9 cellular contexts compared by ENCODE assay signal in genomic region chr12:79782197-79782890, GRCh38.
A peak's percentile ranks its signal among the peaks of the same experiment; 100 is the strongest.
DNase-seq lines count a peak whose midpoint lies in the region; ATAC-seq and TF ChIP-seq lines count a peak whose summit lies in the region.
"Had no signal": no experiment of that assay in that cellular context is flagged by ENCODE, and none has a peak within 500 bp of the region (broad histone marks: within the 10 kb centered on the region; RNA-seq: fewer than 3 reads in every experiment).

No MANE protein-coding gene starts in this region.

- no peak overlapping the region for H3K4me3 Mint-ChIP-seq in activated T-cell treated with anti-CD3 and anti-CD28 coated beads, Interleukin-2, amount 50 U/mL, for 72 hours
- H3K4me3 Mint-ChIP-seq: activated CD4-positive, alpha-beta T cell treated with anti-CD3 and anti-CD28 coated beads, Interleukin-2, amount 10 ng/mL, durations not matched to agents 7 days and 5 days had no signal

- H3K27ac Mint-ChIP-seq in activated T-cell treated with anti-CD3 and anti-CD28 coated beads, Interleukin-2, amount 50 U/mL, for 72 hours, result peak overlapping the region; percentile 12
- H3K27ac Mint-ChIP-seq: activated CD4-positive, alpha-beta T cell treated with anti-CD3 and anti-CD28 coated beads, Interleukin-2, amount 10 ng/mL, durations not matched to agents 7 days and 5 days had no signal

- H3K4me3 ChIP-seq in adrenal gland (no peak overlapping the region), right atrium auricular region (no peak overlapping the region), tibial artery (no peak overlapping the region)

- H3K27me3 Mint-ChIP-seq in activated T-cell treated with anti-CD3 and anti-CD28 coated beads, Interleukin-2, amount 50 U/mL, for 72 hours (ENCODE audit: low read depth), result no peaks in the 10 kb centered on the region
- H3K27me3 Mint-ChIP-seq: activated CD4-positive, alpha-beta T cell treated with anti-CD3 and anti-CD28 coated beads, Interleukin-2, amount 10 ng/mL, durations not matched to agents 7 days and 5 days had no signal

- H3K36me3 ChIP-seq in adrenal gland (replicated peaks in 1 of 2) (peaks cover 0 to 26% of the 10 kb centered on the region in 2 donors), right atrium auricular region (peaks cover 28% of the 10 kb centered on the region), tibial artery (peaks cover 37 to 49% (median 37%) of the 10 kb centered on the region in 3 donors)

- peak overlapping the region; percentile 42 to 72 (median 51) for H3K27ac ChIP-seq in adrenal gland
- peak overlapping the region; percentile 26 to 40 for H3K27ac ChIP-seq in right atrium auricular region
- peak overlapping the region; percentile 31 to 44 for H3K27ac ChIP-seq in tibial artery

- H3K27me3 ChIP-seq in adrenal gland, result no peaks in the 10 kb centered on the region
- no peaks in the 10 kb centered on the region for H3K27me3 ChIP-seq in right atrium auricular region
- H3K27me3 ChIP-seq in tibial artery, result no peaks in the 10 kb centered on the region

- H3K4me1 ChIP-seq in adrenal gland (replicated peaks in 1 of 2), result peaks cover 8 to 12% of the 10 kb centered on the region in 2 donors
- H3K4me1 ChIP-seq in right atrium auricular region, result peaks cover 0 to 11% of the 10 kb centered on the region in 2 donors
- peaks cover 0 to 24% (median 7%) of the 10 kb centered on the region in 4 donors for H3K4me1 ChIP-seq in tibial artery

- no peak for DNase-seq in activated T-cell treated with anti-CD3 and anti-CD28 coated beads, Interleukin-2, amount 50 U/mL, for 72 hours
- DNase-seq in activated T-cell treated with anti-CD3 and anti-CD28 coated beads, Interleukin-2, amount 50 U/mL, for 1 hour, result no peak
- DNase-seq in adrenal gland (peak in 3 of 7 donors; percentile 21 to 46 (median 23)), right atrium auricular region (ENCODE audit: low spot score) (no peak), tibial artery (no peak), NCI-H146 treated with DMSO at 0.1 percent for 48 hours (lab: John Stamatoyannopoulos, UW; ENCODE audit: unreplicated experiment) (no peak), NCI-H146 (lab: John Stamatoyannopoulos, UW) (no peak), SHP77 (lab: John Stamatoyannopoulos, UW) (no peak)
- DNase-seq: activated CD4-positive, alpha-beta T cell treated with anti-CD3 and anti-CD28 coated beads, Interleukin-2, amount 10 ng/mL, durations not matched to agents 7 days and 5 days had no signal

- TF ChIP-seq CTCF in adrenal gland (IDR thresholded peaks at IDR 0.05) (no peak), right atrium auricular region (IDR thresholded peaks at IDR 0.05) (no peak), tibial artery (IDR thresholded peaks at IDR 0.05) (no peak)

- intact Hi-C loops in adrenal gland (cut with DNase I), result no loop called here
- intact Hi-C loops in tibial artery (cut with DNase I; ENCODE audit: low total_unique reads), result no loop called here

- H3K4me1 Mint-ChIP-seq in activated T-cell treated with anti-CD3 and anti-CD28 coated beads, Interleukin-2, amount 50 U/mL, for 72 hours (ENCODE audit: low read depth), result no peaks in the 10 kb centered on the region

- H3K36me3 Mint-ChIP-seq in activated T-cell treated with anti-CD3 and anti-CD28 coated beads, Interleukin-2, amount 50 U/mL, for 72 hours (ENCODE audit: insufficient read depth in 2 of 2), result peaks cover 2 to 11% of the 10 kb centered on the region in 2 donors

- ATAC-seq in activated T-cell treated with anti-CD3 and anti-CD28 coated beads, Interleukin-2, amount 50 U/mL, for 72 hours (replicated peaks in 1 of 2), result no peak

- TF ChIP-seq POLR2A in adrenal gland (IDR thresholded peaks at IDR 0.05), result no peak

- no peaks in the 10 kb centered on the region for H3K9me3 Mint-ChIP-seq in activated T-cell treated with anti-CD3 and anti-CD28 coated beads, Interleukin-2, amount 50 U/mL, for 72 hours
- H3K9me3 Mint-ChIP-seq: activated CD4-positive, alpha-beta T cell treated with anti-CD3 and anti-CD28 coated beads, Interleukin-2, amount 10 ng/mL, durations not matched to agents 7 days and 5 days had no signal

- H3K9me3 ChIP-seq in adrenal gland (replicated peaks in 1 of 3) (no peaks in the 10 kb centered on the region), right atrium auricular region (no peaks in the 10 kb centered on the region), tibial artery (no peaks in the 10 kb centered on the region)
